ENCODE assay signal across 25 cellular contexts in genomic region chr3:171442184-171442583, GRCh38.
"Had no signal": no experiment of that assay in that cellular context is flagged by ENCODE, and none has a peak within 500 bp of the region (broad histone marks: within the 10 kb centered on the region; RNA-seq: fewer than 3 reads in every experiment).

No MANE protein-coding gene starts in this region.

- H3K4me3 Mint-ChIP-seq: activated CD8-positive, alpha-beta T cell treated with anti-CD3 and anti-CD28 coated beads, Interleukin-2, amount 10 ng/mL, durations not matched to agents 7 days and 5 days; activated naive CD8-positive, alpha-beta T cell treated with anti-CD3 and anti-CD28 coated beads, Interleukin-2, amount 10 ng/mL, durations not matched to agents 7 days and 5 days; natural killer cell treated with Interleukin-12 subunit alpha and Interleukin-12 subunit beta and Interleukin-15 and Interleukin-18, amount 100 ng/mL, for 72 hours; T-helper 2 cell treated with Interferon-gamma antibody and Interleukin-4, amounts not matched to agents 5 μg/mL and 100 μg/mL, for 36 hours had no signal

- H3K36me3 Mint-ChIP-seq: natural killer cell treated with Interleukin-12 subunit alpha and Interleukin-12 subunit beta and Interleukin-15 and Interleukin-18, amount 100 ng/mL, for 72 hours had no signal

- DNase-seq: activated CD4-positive, alpha-beta T cell treated with anti-CD3 and anti-CD28 coated beads for 1 hour; activated CD4-positive, alpha-beta T cell treated with anti-CD3 and anti-CD28 coated beads, Interleukin-2, amount 50 U/mL, for 1 hour; activated CD8-positive, alpha-beta T cell treated with anti-CD3 and anti-CD28 coated beads, Interleukin-2, amount 10 ng/mL, durations not matched to agents 7 days and 5 days; activated naive CD4-positive, alpha-beta T cell; activated naive CD8-positive, alpha-beta T cell treated with anti-CD3 and anti-CD28 coated beads, Interleukin-2, amount 10 ng/mL, durations not matched to agents 7 days and 5 days; amniotic stem cell; cortex of kidney; islet precursor cell; left cardiac atrium; right cardiac atrium; stimulated activated CD4-positive, alpha-beta T cell treated with anti-CD3 and anti-CD28 coated beads, Interleukin-4, amount 100 ng/mL, for 24 hours; stimulated activated naive CD4-positive, alpha-beta T cell treated with Interleukin-2 at 50 U/mL for 16 hours; substantia nigra; T-cell; thyroid gland; upper lobe of right lung had no signal

- H3K4me3 ChIP-seq: hepatocyte, thyroid gland, upper lobe of right lung had no signal

- H3K27ac Mint-ChIP-seq: activated CD8-positive, alpha-beta T cell treated with anti-CD3 and anti-CD28 coated beads, Interleukin-2, amount 10 ng/mL, durations not matched to agents 7 days and 5 days; activated naive CD8-positive, alpha-beta T cell treated with anti-CD3 and anti-CD28 coated beads, Interleukin-2, amount 10 ng/mL, durations not matched to agents 7 days and 5 days; activated T-helper 2 cell treated with anti-CD3 and anti-CD28 coated beads, Interferon-gamma antibody, Interleukin-2, Interleukin-4, amounts not matched to agents 10 μg/mL and 5 μg/mL and 100 μg/mL, durations not matched to agents 14 hours and 24 hours and 36 hours; T-cell; T-helper 2 cell treated with Interferon-gamma antibody and Interleukin-4, amounts not matched to agents 5 μg/mL and 100 μg/mL, for 36 hours had no signal

- H3K9me3 Mint-ChIP-seq: activated naive CD8-positive, alpha-beta T cell treated with anti-CD3 and anti-CD28 coated beads, Interleukin-2, amount 10 ng/mL, durations not matched to agents 7 days and 5 days; activated T-helper 2 cell treated with anti-CD3 and anti-CD28 coated beads, Interferon-gamma antibody, Interleukin-2, Interleukin-4, amounts not matched to agents 10 μg/mL and 5 μg/mL and 100 μg/mL, durations not matched to agents 14 hours and 24 hours and 36 hours; natural killer cell treated with Interleukin-12 subunit alpha and Interleukin-12 subunit beta and Interleukin-15 and Interleukin-18, amount 100 ng/mL, for 72 hours; T-cell; T-helper 2 cell treated with Interferon-gamma antibody and Interleukin-4, amounts not matched to agents 5 μg/mL and 100 μg/mL, for 36 hours had no signal

- FAIRE-seq: bronchial epithelial cell, endometrium had no signal

- H3K27me3 Mint-ChIP-seq: activated naive CD8-positive, alpha-beta T cell treated with anti-CD3 and anti-CD28 coated beads, Interleukin-2, amount 10 ng/mL, durations not matched to agents 7 days and 5 days; natural killer cell treated with Interleukin-12 subunit alpha and Interleukin-12 subunit beta and Interleukin-15 and Interleukin-18, amount 100 ng/mL, for 72 hours; T-cell had no signal

- H2AFZ ChIP-seq: hepatocyte, parathyroid adenoma had no signal

- H3K9me3 ChIP-seq: thyroid gland, upper lobe of right lung had no signal

- H3K4me2 ChIP-seq: hepatocyte had no signal

- H3K36me3 ChIP-seq: thyroid gland, upper lobe of right lung had no signal

- H3K4me1 ChIP-seq: thyroid gland had no signal

- ATAC-seq: activated CD8-positive, alpha-beta T cell treated with anti-CD3 and anti-CD28 coated beads, Interleukin-2, amount 10 ng/mL, durations not matched to agents 7 days and 5 days; esophagus mucosa; natural killer cell treated with Interleukin-12 subunit alpha and Interleukin-12 subunit beta and Interleukin-15 and Interleukin-18, amount 100 ng/mL, for 72 hours; right cardiac atrium; T-cell; upper lobe of right lung had no signal

- H3K27ac ChIP-seq: hepatocyte, parathyroid adenoma, thyroid gland, upper lobe of right lung, VCaP had no signal

- H3K27me3 ChIP-seq: hepatocyte, thyroid gland, upper lobe of right lung had no signal

- H3K9ac ChIP-seq: parathyroid adenoma had no signal
